In genomic region chr22:39593061-39593930, GRCh38 we compare ENCODE assay signal across 1 cellular context.
TF ChIP-seq lines count a peak whose summit lies in the region.

No MANE protein-coding gene starts in this region.

TF ChIP-seq in GM23338, 12 proteins besides CTCF, POLR2A, EP300 and RAD21 (continued from another document):
- TF ChIP-seq, protein P1, sequence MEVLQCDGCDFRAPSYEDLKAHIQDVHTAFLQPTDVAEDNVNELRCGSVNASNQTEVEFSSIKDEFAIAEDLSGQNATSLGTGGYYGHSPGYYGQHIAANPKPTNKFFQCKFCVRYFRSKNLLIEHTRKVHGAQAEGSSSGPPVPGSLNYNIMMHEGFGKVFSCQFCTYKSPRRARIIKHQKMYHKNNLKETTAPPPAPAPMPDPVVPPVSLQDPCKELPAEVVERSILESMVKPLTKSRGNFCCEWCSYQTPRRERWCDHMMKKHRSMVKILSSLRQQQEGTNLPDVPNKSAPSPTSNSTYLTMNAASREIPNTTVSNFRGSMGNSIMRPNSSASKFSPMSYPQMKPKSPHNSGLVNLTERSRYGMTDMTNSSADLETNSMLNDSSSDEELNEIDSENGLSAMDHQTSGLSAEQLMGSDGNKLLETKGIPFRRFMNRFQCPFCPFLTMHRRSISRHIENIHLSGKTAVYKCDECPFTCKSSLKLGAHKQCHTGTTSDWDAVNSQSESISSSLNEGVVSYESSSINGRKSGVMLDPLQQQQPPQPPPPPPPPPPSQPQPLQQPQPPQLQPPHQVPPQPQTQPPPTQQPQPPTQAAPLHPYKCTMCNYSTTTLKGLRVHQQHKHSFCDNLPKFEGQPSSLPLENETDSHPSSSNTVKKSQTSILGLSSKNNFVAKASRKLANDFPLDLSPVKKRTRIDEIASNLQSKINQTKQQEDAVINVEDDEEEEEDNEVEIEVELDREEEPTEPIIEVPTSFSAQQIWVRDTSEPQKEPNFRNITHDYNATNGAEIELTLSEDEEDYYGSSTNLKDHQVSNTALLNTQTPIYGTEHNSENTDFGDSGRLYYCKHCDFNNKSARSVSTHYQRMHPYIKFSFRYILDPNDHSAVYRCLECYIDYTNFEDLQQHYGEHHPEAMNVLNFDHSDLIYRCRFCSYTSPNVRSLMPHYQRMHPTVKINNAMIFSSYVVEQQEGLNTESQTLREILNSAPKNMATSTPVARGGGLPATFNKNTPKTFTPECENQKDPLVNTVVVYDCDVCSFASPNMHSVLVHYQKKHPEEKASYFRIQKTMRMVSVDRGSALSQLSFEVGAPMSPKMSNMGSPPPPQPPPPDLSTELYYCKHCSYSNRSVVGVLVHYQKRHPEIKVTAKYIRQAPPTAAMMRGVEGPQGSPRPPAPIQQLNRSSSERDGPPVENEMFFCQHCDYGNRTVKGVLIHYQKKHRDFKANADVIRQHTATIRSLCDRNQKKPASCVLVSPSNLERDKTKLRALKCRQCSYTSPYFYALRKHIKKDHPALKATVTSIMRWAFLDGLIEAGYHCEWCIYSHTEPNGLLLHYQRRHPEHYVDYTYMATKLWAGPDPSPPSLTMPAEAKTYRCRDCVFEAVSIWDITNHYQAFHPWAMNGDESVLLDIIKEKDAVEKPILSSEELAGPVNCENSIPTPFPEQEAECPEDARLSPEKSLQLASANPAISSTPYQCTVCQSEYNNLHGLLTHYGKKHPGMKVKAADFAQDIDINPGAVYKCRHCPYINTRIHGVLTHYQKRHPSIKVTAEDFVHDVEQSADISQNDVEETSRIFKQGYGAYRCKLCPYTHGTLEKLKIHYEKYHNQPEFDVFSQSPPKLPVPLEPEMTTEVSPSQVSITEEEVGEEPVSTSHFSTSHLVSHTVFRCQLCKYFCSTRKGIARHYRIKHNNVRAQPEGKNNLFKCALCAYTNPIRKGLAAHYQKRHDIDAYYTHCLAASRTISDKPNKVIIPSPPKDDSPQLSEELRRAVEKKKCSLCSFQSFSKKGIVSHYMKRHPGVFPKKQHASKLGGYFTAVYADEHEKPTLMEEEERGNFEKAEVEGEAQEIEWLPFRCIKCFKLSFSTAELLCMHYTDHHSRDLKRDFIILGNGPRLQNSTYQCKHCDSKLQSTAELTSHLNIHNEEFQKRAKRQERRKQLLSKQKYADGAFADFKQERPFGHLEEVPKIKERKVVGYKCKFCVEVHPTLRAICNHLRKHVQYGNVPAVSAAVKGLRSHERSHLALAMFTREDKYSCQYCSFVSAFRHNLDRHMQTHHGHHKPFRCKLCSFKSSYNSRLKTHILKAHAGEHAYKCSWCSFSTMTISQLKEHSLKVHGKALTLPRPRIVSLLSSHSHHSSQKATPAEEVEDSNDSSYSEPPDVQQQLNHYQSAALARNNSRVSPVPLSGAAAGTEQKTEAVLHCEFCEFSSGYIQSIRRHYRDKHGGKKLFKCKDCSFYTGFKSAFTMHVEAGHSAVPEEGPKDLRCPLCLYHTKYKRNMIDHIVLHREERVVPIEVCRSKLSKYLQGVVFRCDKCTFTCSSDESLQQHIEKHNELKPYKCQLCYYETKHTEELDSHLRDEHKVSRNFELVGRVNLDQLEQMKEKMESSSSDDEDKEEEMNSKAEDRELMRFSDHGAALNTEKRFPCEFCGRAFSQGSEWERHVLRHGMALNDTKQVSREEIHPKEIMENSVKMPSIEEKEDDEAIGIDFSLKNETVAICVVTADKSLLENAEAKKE (CRISPR knock-in tag; IDR thresholded peaks at IDR 0.05): no peak
- TF ChIP-seq ZNF114 (CRISPR knock-in tag; IDR thresholded peaks at IDR 0.05): no peak
- TF ChIP-seq REST (IDR thresholded peaks at IDR 0.05; ENCODE audit: unreplicated experiment): no peak
- no peak for TF ChIP-seq EZH2phosphoT487 (IDR thresholded peaks at IDR 0.05; ENCODE audit: unreplicated experiment)
- no peak for TF ChIP-seq POLR2AphosphoS5 (IDR thresholded peaks at IDR 0.05; ENCODE audit: low read depth)
- no peak for TF ChIP-seq NANOG (IDR thresholded peaks at IDR 0.05; ENCODE audit: borderline replicate concordance)
- TF ChIP-seq, protein P2, sequence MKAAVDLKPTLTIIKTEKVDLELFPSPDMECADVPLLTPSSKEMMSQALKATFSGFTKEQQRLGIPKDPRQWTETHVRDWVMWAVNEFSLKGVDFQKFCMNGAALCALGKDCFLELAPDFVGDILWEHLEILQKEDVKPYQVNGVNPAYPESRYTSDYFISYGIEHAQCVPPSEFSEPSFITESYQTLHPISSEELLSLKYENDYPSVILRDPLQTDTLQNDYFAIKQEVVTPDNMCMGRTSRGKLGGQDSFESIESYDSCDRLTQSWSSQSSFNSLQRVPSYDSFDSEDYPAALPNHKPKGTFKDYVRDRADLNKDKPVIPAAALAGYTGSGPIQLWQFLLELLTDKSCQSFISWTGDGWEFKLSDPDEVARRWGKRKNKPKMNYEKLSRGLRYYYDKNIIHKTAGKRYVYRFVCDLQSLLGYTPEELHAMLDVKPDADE (IDR thresholded peaks at IDR 0.05): no peak
- TF ChIP-seq STAT1 (IDR thresholded peaks at IDR 0.05; ENCODE audit: unreplicated experiment): no peak
